Comparison of ENCODE assay signal across 12 cellular contexts in the genomic region with DNA sequence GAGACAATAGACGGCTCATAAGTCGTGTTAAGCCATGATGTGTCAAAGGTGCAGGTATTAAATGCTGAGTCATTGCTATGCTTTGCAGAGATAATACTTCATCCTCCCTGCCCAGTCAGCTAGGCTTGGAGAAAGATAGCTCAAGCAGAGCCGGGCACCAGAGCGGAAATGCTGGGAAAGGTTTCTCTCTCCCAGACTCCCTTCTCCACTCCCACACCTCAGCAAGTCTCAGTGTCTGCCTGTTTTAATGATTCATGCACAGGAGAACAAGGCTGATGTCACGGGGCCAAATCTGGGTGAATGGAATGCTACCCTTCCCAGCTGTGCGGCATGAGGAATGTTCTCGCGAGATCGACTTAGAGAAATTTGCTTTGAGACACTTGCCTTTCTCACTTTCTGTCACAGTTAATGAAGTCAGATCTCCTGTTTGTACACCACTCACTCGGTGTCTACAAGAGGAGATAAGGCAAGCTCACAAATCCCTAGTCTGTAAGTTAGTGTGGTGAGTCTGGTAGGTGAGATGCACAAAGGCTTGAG.
DNase-seq lines count a peak whose midpoint lies in the region; ATAC-seq and TF ChIP-seq lines count a peak whose summit lies in the region.
"Had no signal": no experiment of that assay in that cellular context is flagged by ENCODE, and none has a peak within 500 bp of the region (broad histone marks: within the 10 kb centered on the region; RNA-seq: fewer than 3 reads in every experiment).

No MANE protein-coding gene starts in this region.

- peaks cover 61% of the 10 kb centered on the region for H3K4me1 Mint-ChIP-seq in chondrocyte (ENCODE audit: low read depth)

- H3K27ac Mint-ChIP-seq in chondrocyte (ENCODE audit: unreplicated experiment): peak overlapping the region; percentile 54
- H3K27ac Mint-ChIP-seq: activated T-cell treated with anti-CD3 and anti-CD28 coated beads, Interleukin-2, amount 50 U/mL, for 24 hours; CD4-positive, CD25-positive, alpha-beta regulatory T cell had no signal

- DNase-seq in AG04449 (ENCODE audit: low read depth, low spot score): peak; percentile 59
- peak; percentile 93 for DNase-seq in M059J (ENCODE audit: low read depth)
- DNase-seq in chondrocyte (ENCODE audit: low spot score): no peak
- no peak for DNase-seq in activated T-cell treated with anti-CD3 and anti-CD28 coated beads, Interleukin-2, amount 50 U/mL, for 1 hour
- DNase-seq: activated T-cell treated with anti-CD3 and anti-CD28 coated beads, Interleukin-2, amount 50 U/mL, for 24 hours; CD4-positive, CD25-positive, alpha-beta regulatory T cell had no signal

- H3K36me3 ChIP-seq in mesodermal cell (ENCODE audit: control insufficient read depth, insufficient read depth, low read length): no peaks in the 10 kb centered on the region
- H3K36me3 ChIP-seq: thoracic aorta had no signal

- no peaks in the 10 kb centered on the region for H3K27me3 Mint-ChIP-seq in chondrocyte (ENCODE audit: low read depth)

- no peaks in the 10 kb centered on the region for H3K9me3 Mint-ChIP-seq in chondrocyte (ENCODE audit: low read depth)
- H3K9me3 Mint-ChIP-seq: activated T-cell treated with anti-CD3 and anti-CD28 coated beads, Interleukin-2, amount 50 U/mL, for 24 hours had no signal

- no peak overlapping the region for H3K4me3 ChIP-seq in AG04449 (ENCODE audit: low read depth, low read length)
- no peak overlapping the region for H3K4me3 ChIP-seq in mesodermal cell (ENCODE audit: extremely low read depth, insufficient read depth, low read length, poor library complexity, severe bottlenecking)
- H3K4me3 ChIP-seq: thoracic aorta had no signal

- H3K4me3 Mint-ChIP-seq in chondrocyte (ENCODE audit: unreplicated experiment): no peak overlapping the region
- H3K4me3 Mint-ChIP-seq: activated T-cell treated with anti-CD3 and anti-CD28 coated beads, Interleukin-2, amount 50 U/mL, for 24 hours; CD4-positive, CD25-positive, alpha-beta regulatory T cell had no signal

- no peaks in the 10 kb centered on the region for H3K9me3 ChIP-seq in mesodermal cell (ENCODE audit: control insufficient read depth, low read length)
- H3K9me3 ChIP-seq: thoracic aorta had no signal

- 73 to 89% methylated on average over 7 to 9 of the region's 10 CpGs for WGBS in mesodermal cell (ENCODE audit: insufficient coverage in 2 of 2), 2 experiments

- POLR2A ChIA-PET in AG04449 (lab: Yijun Ruan, JAX): no interaction called here

- H3K4me1 ChIP-seq in mesodermal cell (ENCODE audit: control insufficient read depth, insufficient read depth, low read length, poor library complexity, severe bottlenecking): peaks cover 60% of the 10 kb centered on the region

- ATAC-seq in GM21723 (IDR thresholded peaks at IDR 0.05; ENCODE audit: unreplicated experiment) (no peak), GM21529 (IDR thresholded peaks at IDR 0.05; ENCODE audit: unreplicated experiment) (no peak), GM18868 (IDR thresholded peaks at IDR 0.05; ENCODE audit: unreplicated experiment) (no peak)

- H3K27ac ChIP-seq in mesodermal cell (ENCODE audit: low read depth, low read length, severe bottlenecking): peak overlapping the region; percentile 71
- H3K27ac ChIP-seq: HL-60 had no signal

- no peaks in the 10 kb centered on the region for H3K36me3 Mint-ChIP-seq in chondrocyte (ENCODE audit: low read depth)
- H3K36me3 Mint-ChIP-seq: CD4-positive, CD25-positive, alpha-beta regulatory T cell had no signal

- CTCF ChIA-PET in AG04449 (lab: Yijun Ruan, JAX): no interaction called here

- TF ChIP-seq CTCF in AG04449 (IDR thresholded peaks at IDR 0.05; ENCODE audit: insufficient read depth, low read length, missing control alignments): no peak
- TF ChIP-seq CTCF in chondrocyte (IDR thresholded peaks at IDR 0.05): no peak

Comparison
In these comparisons a context has a peak if more than half of its experiments do, and no peak if none do; other contexts are left out.
1. DNase-seq: peak in AG04449 (single experiment) and M059J (single experiment); none in chondrocyte (single experiment) and activated T-cell treated with anti-CD3 and anti-CD28 coated beads, Interleukin-2, amount 50 U/mL, for 1 hour (single experiment).